1 cellular context compared by ENCODE assay signal in genomic region chr12:3000548-3001275, GRCh38.
A peak's percentile ranks its signal among the peaks of the same experiment; 100 is the strongest.
TF ChIP-seq lines count a peak whose summit lies in the region.

No MANE protein-coding gene starts in this region.

TF ChIP-seq in HepG2, 621 proteins besides CTCF, POLR2A, EP300 and RAD21 (continued from another document):
- no peak for TF ChIP-seq ZNF318 (CRISPR knock-in tag; IDR thresholded peaks at IDR 0.05)
- peak; percentile 41 for TF ChIP-seq RBM22 (optimal IDR thresholded peaks at IDR 0.05; ENCODE audit: low read length)
- TF ChIP-seq MBD4 (IDR thresholded peaks at IDR 0.05; ENCODE audit: borderline replicate concordance, low read length) = no peak
- TF ChIP-seq TCF12 (IDR thresholded peaks at IDR 0.05) = no peak
- no peak for TF ChIP-seq TCF12 (CRISPR knock-in tag; IDR thresholded peaks at IDR 0.05)
